Comparison of ENCODE assay signal across 8 cellular contexts in the genomic region with DNA sequence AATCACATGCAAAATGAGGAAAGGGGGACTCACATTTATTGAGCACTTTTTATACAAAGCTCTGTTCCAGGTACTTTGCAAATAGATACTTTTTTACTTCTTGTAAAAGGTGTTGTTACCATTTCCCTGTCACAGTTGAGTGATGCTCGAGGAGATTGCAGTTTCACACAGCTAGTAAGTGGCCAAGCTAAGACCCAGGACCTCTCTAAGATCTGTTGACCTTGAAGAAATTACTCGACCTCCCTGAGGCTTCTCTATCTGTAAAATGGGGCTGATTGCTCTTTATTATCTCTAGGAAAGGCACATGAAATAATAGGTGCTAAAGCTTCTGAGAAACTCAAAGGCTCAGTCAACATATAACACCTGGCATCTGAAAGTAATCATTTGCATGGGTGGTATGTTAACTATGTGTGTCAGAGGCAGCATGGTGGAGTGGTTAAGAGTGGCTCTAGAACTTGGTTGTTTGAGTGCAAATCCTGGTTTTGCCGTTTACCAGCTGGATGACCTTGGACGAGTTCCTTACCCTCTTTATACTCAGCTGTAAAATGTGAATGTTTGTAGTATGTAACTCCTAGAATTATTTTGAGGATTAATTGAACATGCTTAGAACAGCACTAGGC. TPM values are rescaled to one million over a fixed set of nuclear protein-coding genes. Genes with fewer than 3 reads are reported as not detected.
DNase-seq lines count a peak whose midpoint lies in the region; ATAC-seq, FAIRE-seq and TF ChIP-seq lines count a peak whose summit lies in the region.

No MANE protein-coding gene starts in this region.

- H3K27me3 ChIP-seq in cardiac muscle cell = no peaks in the 10 kb centered on the region
- no peaks in the 10 kb centered on the region for H3K27me3 ChIP-seq in heart left ventricle
- H3K27me3 ChIP-seq in upper lobe of right lung = no peaks in the 10 kb centered on the region

- H3K27ac ChIP-seq in cardiac muscle cell = peak overlapping the region; percentile 15
- H3K27ac ChIP-seq in heart left ventricle = no peak overlapping the region
- H3K27ac ChIP-seq in upper lobe of right lung = no peak overlapping the region

- no peak overlapping the region for H3K4me3 Mint-ChIP-seq in stimulated activated naive CD8-positive, alpha-beta T cell treated with anti-CD3 and anti-CD28 coated beads, Interleukin-15, amount 100 ng/mL, for 72 hours

- ATAC-seq in heart left ventricle (no peak), HG02623 (IDR thresholded peaks at IDR 0.05; ENCODE audit: unreplicated experiment) (peak; percentile 84), upper lobe of right lung (peak; percentile 70)
- ATAC-seq in stimulated activated naive CD8-positive, alpha-beta T cell treated with anti-CD3 and anti-CD28 coated beads, Interleukin-15, amount 100 ng/mL, for 72 hours = no peak

- intact Hi-C loops in heart left ventricle (cut with DNase I) = no loop called here
- intact Hi-C loops in upper lobe of right lung (cut with DNase I) = no loop called here
- intact Hi-C loops in cardiac septum (cut with DNase I) = no loop called here

- H3K4me1 ChIP-seq in cardiac muscle cell (ENCODE audit: low read depth) = peaks cover 4% of the 10 kb centered on the region
- peaks cover 0 to 10% (median 2%) of the 10 kb centered on the region in 12 donors for H3K4me1 ChIP-seq in heart left ventricle
- no peaks in the 10 kb centered on the region for H3K4me1 ChIP-seq in upper lobe of right lung

- TF ChIP-seq POLR2A in heart left ventricle (IDR thresholded peaks at IDR 0.05) = no peak

- H3K27ac Mint-ChIP-seq in stimulated activated naive CD8-positive, alpha-beta T cell treated with anti-CD3 and anti-CD28 coated beads, Interleukin-15, amount 100 ng/mL, for 72 hours = no peak overlapping the region

- no peak for FAIRE-seq in HTR-8/SVneo (lab: Jason Lieb, UNC)

- H3K4me1 Mint-ChIP-seq in stimulated activated naive CD8-positive, alpha-beta T cell treated with anti-CD3 and anti-CD28 coated beads, Interleukin-15, amount 100 ng/mL, for 72 hours = no peaks in the 10 kb centered on the region

- H3K9me3 Mint-ChIP-seq in stimulated activated naive CD8-positive, alpha-beta T cell treated with anti-CD3 and anti-CD28 coated beads, Interleukin-15, amount 100 ng/mL, for 72 hours = no peaks in the 10 kb centered on the region

- H3K9me3 ChIP-seq in cardiac muscle cell (ENCODE audit: low read depth) = no peaks in the 10 kb centered on the region
- H3K9me3 ChIP-seq in heart left ventricle = no peaks in the 10 kb centered on the region
- no peaks in the 10 kb centered on the region for H3K9me3 ChIP-seq in upper lobe of right lung

- no peak for TF ChIP-seq CTCF in cardiac muscle cell (IDR thresholded peaks at IDR 0.05; ENCODE audit: low read depth, low read length)
- TF ChIP-seq CTCF in heart left ventricle (IDR thresholded peaks at IDR 0.05) = no peak
- TF ChIP-seq CTCF in upper lobe of right lung (IDR thresholded peaks at IDR 0.05) = no peak

- WGBS in heart left ventricle, 4 donors = 65 to 75% (median 71%) methylated on average over 4 of the region's 4 CpGs

- H3K27me3 Mint-ChIP-seq in stimulated activated naive CD8-positive, alpha-beta T cell treated with anti-CD3 and anti-CD28 coated beads, Interleukin-15, amount 100 ng/mL, for 72 hours = no peaks in the 10 kb centered on the region

- H3K36me3 ChIP-seq in cardiac muscle cell (peaks cover 20% of the 10 kb centered on the region), heart left ventricle (peaks cover 0 to 59% (median 7%) of the 10 kb centered on the region in 9 donors), upper lobe of right lung (peaks cover 16% of the 10 kb centered on the region)

- DNase-seq in cardiac muscle cell (ENCODE audit: low read depth in 1 of 2, low spot score in 1 of 2) = peak in 1 of 2 donors; percentile 9
- no peak for DNase-seq in heart left ventricle
- DNase-seq in NAMALWA (ENCODE audit: low spot score) = peak; percentile 70
- no peak for DNase-seq in upper lobe of right lung
- DNase-seq in cardiac septum (ENCODE audit: low spot score) = no peak
- DNase-seq in stimulated activated naive CD8-positive, alpha-beta T cell treated with anti-CD3 and anti-CD28 coated beads, Interleukin-15, amount 100 ng/mL, for 72 hours = no peak
- no peak for DNase-seq in HTR-8/SVneo (ENCODE audit: insufficient read length, low spot score)

- H3K4me3 ChIP-seq in cardiac muscle cell (no peak overlapping the region), heart left ventricle (no peak overlapping the region), upper lobe of right lung (no peak overlapping the region)

RNA-seq across cellular contexts. Expression of a gene that starts 41.5 kb away (rescaled TPM):
- 19.9 and 30.0 TPM in 2 replicates for total RNA-seq in cardiac muscle cell
- polyA plus RNA-seq in cardiac muscle cell = 42.6 and 44.8 TPM in 2 replicates
- 1 to 10 TPM; 6.1 to 9.8 (median 8.9) TPM for total RNA-seq in heart left ventricle
- polyA plus RNA-seq in heart left ventricle = 1 to 10 TPM; 4.3 to 6.7 TPM
- total RNA-seq in upper lobe of right lung = 7.3 TPM
- total RNA-seq in cardiac septum = 6.4 TPM

Comparison
In these comparisons a context has a peak if more than half of its experiments do, and no peak if none do; other contexts are left out.
1. ATAC-seq: peak in HG02623 (single experiment) and upper lobe of right lung (single experiment); none in heart left ventricle (0 of 4) and stimulated activated naive CD8-positive, alpha-beta T cell treated with anti-CD3 and anti-CD28 coated beads, Interleukin-15, amount 100 ng/mL, for 72 hours (single experiment).